In the genomic region with DNA sequence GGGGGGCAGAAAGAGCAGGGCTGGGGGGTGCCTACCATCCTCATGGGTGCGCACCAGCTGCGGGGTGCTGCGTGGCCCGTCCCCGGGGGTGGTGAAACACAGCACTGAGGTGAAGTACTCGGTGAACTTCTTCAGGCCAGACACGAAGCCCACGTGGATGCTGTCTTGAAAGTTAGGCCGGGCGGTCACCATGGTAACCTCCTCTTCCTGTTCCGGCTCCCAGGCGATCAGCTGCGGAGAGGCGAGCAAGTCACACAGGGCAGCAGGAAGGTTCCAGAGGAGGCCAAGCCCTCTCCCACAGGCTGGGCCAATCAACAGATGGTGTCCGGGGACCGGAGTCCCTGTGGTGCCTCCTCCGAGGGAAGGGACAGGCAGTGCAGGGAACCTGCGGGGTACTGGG, we compare ENCODE assay signal across 9 cellular contexts.
DNase-seq lines count a peak whose midpoint lies in the region; ATAC-seq and TF ChIP-seq lines count a peak whose summit lies in the region.
"Had no signal": no experiment of that assay in that cellular context is flagged by ENCODE, and none has a peak within 500 bp of the region (broad histone marks: within the 10 kb centered on the region; RNA-seq: fewer than 3 reads in every experiment).

No MANE protein-coding gene starts in this region.

- H2AFZ ChIP-seq in mesenchymal stem cell (ENCODE audit: low read depth, low read length) = no peak overlapping the region

- H3K4me3 Mint-ChIP-seq in chondrocyte (ENCODE audit: unreplicated experiment) = no peak overlapping the region

- no peak overlapping the region for H3K27ac Mint-ChIP-seq in chondrocyte (ENCODE audit: unreplicated experiment)

- H3K4me1 Mint-ChIP-seq in chondrocyte (ENCODE audit: low read depth) = peaks cover 9% of the 10 kb centered on the region

- no peak overlapping the region for H2BK15ac ChIP-seq in mesenchymal stem cell (ENCODE audit: low read depth, poor library complexity, severe bottlenecking)

- no peak overlapping the region for H3K9ac ChIP-seq in mesenchymal stem cell (ENCODE audit: low read length)

- H3K4ac ChIP-seq in mesenchymal stem cell (ENCODE audit: low read depth in 1 of 2, low read length in 2 of 2) = no peak overlapping the region

- H4K8ac ChIP-seq in mesenchymal stem cell (ENCODE audit: low read length) = no peak overlapping the region

- H3K36me3 ChIP-seq in mesenchymal stem cell (ENCODE audit: control insufficient read depth in 1 of 2, insufficient read depth in 2 of 2, low read depth in 1 of 2, low read length in 2 of 2) = no peaks in the 10 kb centered on the region
- H3K36me3 ChIP-seq: neutrophil had no signal

- TF ChIP-seq POLR2A in GM18505 (IDR thresholded peaks at IDR 0.05; ENCODE audit: borderline replicate concordance, extremely low read depth, insufficient read depth, insufficient read length) = no peak

- ATAC-seq in GM18505 (IDR thresholded peaks at IDR 0.05; ENCODE audit: unreplicated experiment) (no peak), HG03135 (IDR thresholded peaks at IDR 0.05; ENCODE audit: unreplicated experiment) (no peak), GM19467 (IDR thresholded peaks at IDR 0.05; ENCODE audit: unreplicated experiment) (no peak)

- H2BK5ac ChIP-seq in mesenchymal stem cell (ENCODE audit: low read depth, low read length, poor library complexity, severe bottlenecking) = no peak overlapping the region

- no peak overlapping the region for H3K18ac ChIP-seq in mesenchymal stem cell (ENCODE audit: low read depth in 1 of 2, low read length in 2 of 2)

- H3K36me3 Mint-ChIP-seq in chondrocyte (ENCODE audit: low read depth) = peaks cover 18% of the 10 kb centered on the region

- 63% methylated on average over 18 of the region's 18 CpGs for WGBS in mesenchymal stem cell

- H3K23ac ChIP-seq in mesenchymal stem cell (ENCODE audit: low read length in 2 of 2) = no peak overlapping the region

- H3K9me3 ChIP-seq in mesenchymal stem cell (ENCODE audit: control insufficient read depth, low read length) = no peaks in the 10 kb centered on the region
- H3K9me3 ChIP-seq: neutrophil had no signal

- no peak for TF ChIP-seq CTCF in chondrocyte (IDR thresholded peaks at IDR 0.05)

- H3K27me3 Mint-ChIP-seq in chondrocyte (ENCODE audit: low read depth) = no peaks in the 10 kb centered on the region

- H3K27me3 ChIP-seq in mesenchymal stem cell (ENCODE audit: control insufficient read depth in 1 of 2, insufficient read depth in 1 of 2, low read length in 2 of 2) = peaks cover 3 to 39% of the 10 kb centered on the region in 2 experiments
- H3K27me3 ChIP-seq: neutrophil had no signal

- H2AK5ac ChIP-seq in mesenchymal stem cell (ENCODE audit: low read length, severe bottlenecking) = no peak overlapping the region

- H3K4me2 ChIP-seq in mesenchymal stem cell (ENCODE audit: low read length, poor library complexity, severe bottlenecking) = no peak overlapping the region

- H3K79me1 ChIP-seq in mesenchymal stem cell (replicated peaks; ENCODE audit: low read length, poor library complexity, severe bottlenecking) = no peaks in the 10 kb centered on the region

- H3K9me3 Mint-ChIP-seq in chondrocyte (ENCODE audit: low read depth) = no peaks in the 10 kb centered on the region

- peak; percentile 6 for DNase-seq in ELR (ENCODE audit: low read depth)
- peak; percentile 76 to 83 for DNase-seq in NCI-H524 (lab: John Stamatoyannopoulos, UW)
- peak; percentile 80 for DNase-seq in chondrocyte (ENCODE audit: low spot score)
- DNase-seq in mesenchymal stem cell = peak; percentile 18
- DNase-seq in activated CD4-positive, CD25-positive, alpha-beta regulatory T cell treated with anti-CD3 and anti-CD28 coated beads, Interleukin-2, amount 50 U/mL, for 72 hours = no peak

- H3K4me3 ChIP-seq in mesenchymal stem cell (ENCODE audit: insufficient read depth in 1 of 2, low read depth in 1 of 2, low read length in 2 of 2) = no peak overlapping the region

- H3K4me1 ChIP-seq in mesenchymal stem cell (ENCODE audit: control insufficient read depth, insufficient read depth, low read depth, low read length) = peaks cover 14% of the 10 kb centered on the region

- no peak overlapping the region for H2BK12ac ChIP-seq in mesenchymal stem cell (ENCODE audit: low read length in 2 of 2)

- no peak overlapping the region for H4K91ac ChIP-seq in mesenchymal stem cell (ENCODE audit: low read length)

- H2BK120ac ChIP-seq in mesenchymal stem cell (ENCODE audit: low read depth, low read length) = no peak overlapping the region

- H3K14ac ChIP-seq in mesenchymal stem cell (ENCODE audit: low read length in 2 of 2) = no peak overlapping the region

- no peak overlapping the region for H3K27ac ChIP-seq in mesenchymal stem cell (ENCODE audit: low read length, poor library complexity, severe bottlenecking)
- H3K27ac ChIP-seq: neutrophil had no signal
